ENCODE assay signal across 6 cellular contexts in the genomic region with DNA sequence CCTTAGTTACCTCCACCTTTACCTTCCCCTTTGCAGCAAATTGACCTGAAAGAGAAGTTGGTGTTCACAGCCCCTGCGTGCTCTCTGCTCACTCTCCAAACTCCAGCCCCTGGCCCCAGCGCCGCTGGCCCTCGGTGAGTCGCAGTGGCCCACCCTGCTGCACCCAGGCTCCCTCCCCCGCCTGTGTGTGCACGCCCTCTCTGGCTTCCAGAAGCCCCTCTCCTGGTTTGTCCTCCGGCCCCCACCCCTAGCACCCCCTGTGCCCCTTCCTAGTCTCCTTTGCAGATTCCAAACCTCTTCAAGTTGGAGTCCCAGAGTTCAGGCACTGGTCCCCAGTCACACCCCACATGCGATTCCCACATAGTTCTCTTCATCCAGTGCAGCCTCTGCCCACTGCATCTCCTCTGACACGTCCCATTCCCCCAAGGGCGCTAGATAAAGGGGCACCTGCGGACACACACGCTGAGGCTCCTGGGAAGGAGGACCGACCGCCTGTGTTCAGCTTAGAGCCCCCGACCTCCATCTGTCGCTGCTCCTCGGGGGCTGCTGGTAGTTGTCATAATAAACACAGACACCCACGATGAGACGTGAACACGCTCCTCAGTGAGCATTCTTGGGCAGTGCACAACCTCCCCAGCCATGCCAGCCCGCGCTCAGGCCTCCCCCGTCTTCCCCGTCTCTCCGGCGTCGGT. TPM values are rescaled to one million over a fixed set of nuclear protein-coding genes. Genes with fewer than 3 reads are reported as not detected.
DNase-seq lines count a peak whose midpoint lies in the region; ATAC-seq and TF ChIP-seq lines count a peak whose summit lies in the region.

No MANE protein-coding gene starts in this region.

- DNase-seq in HFFc6 (no peak), cardiac fibroblast (ENCODE audit: low read depth in 2 of 2) (peak in 1 of 2 donors; percentile 23), osteocyte (ENCODE audit: extremely low spot score, unreplicated experiment) (no peak), kidney tubule cell (ENCODE audit: low spot score) (no peak)

- TF ChIP-seq CTCF in HFFc6 (IDR thresholded peaks at IDR 0.05) (no peak), cardiac fibroblast (IDR thresholded peaks at IDR 0.05; ENCODE audit: low read depth, low read length) (no peak), osteocyte (IDR thresholded peaks at IDR 0.05) (no peak)

- H3K27me3 Mint-ChIP-seq in HFFc6 (ENCODE audit: insufficient read depth): peaks cover 3% of the 10 kb centered on the region; the same call in 1 of the 2 replicates
- H3K27me3 Mint-ChIP-seq in osteocyte (ENCODE audit: unreplicated experiment): peaks cover 3% of the 10 kb centered on the region

- peak overlapping the region; percentile 16; the same call in 1 of the 2 replicates for H3K27ac Mint-ChIP-seq in HFFc6
- H3K27ac Mint-ChIP-seq in osteocyte (ENCODE audit: unreplicated experiment): no peak overlapping the region

- H3K4me3 Mint-ChIP-seq in HFFc6 (peak overlapping the region; percentile 84), osteocyte (ENCODE audit: unreplicated experiment) (peak overlapping the region; percentile 79)

- H3K9me3 Mint-ChIP-seq in HFFc6 (no peaks in the 10 kb centered on the region), osteocyte (ENCODE audit: unreplicated experiment) (no peaks in the 10 kb centered on the region)

- H3K4me3 ChIP-seq in cardiac fibroblast (replicated peaks in 1 of 2; ENCODE audit: low read depth in 2 of 2, low read length in 2 of 2): peak overlapping the region; percentile 53 to 72

- peaks cover 32% of the 10 kb centered on the region for H3K4me1 Mint-ChIP-seq in HFFc6 (ENCODE audit: low read depth)
- peaks cover 34% of the 10 kb centered on the region for H3K4me1 Mint-ChIP-seq in osteocyte (ENCODE audit: unreplicated experiment)

- H3K36me3 Mint-ChIP-seq in HFFc6 (ENCODE audit: low read depth): peaks cover 6% of the 10 kb centered on the region; the same call in 1 of the 2 replicates
- H3K36me3 Mint-ChIP-seq in osteocyte (ENCODE audit: unreplicated experiment): no peaks in the 10 kb centered on the region

- ATAC-seq in HG02981 (IDR thresholded peaks at IDR 0.05; ENCODE audit: unreplicated experiment) (no peak), HG02642 (IDR thresholded peaks at IDR 0.05; ENCODE audit: poor library complexity, unreplicated experiment) (no peak)

RNA-seq across cellular contexts. Expression of gene PHRF1, which starts 1.5 kb away (rescaled TPM):
- 10 to 100 TPM; 23.8 to 27.5 (median 24.8) TPM for total RNA-seq in HFFc6 (2021; fragmentation: NEBNext Ultra II Directional; extraction: Animal tissue kit (Norgen Biotek cat#: 25700))
- total RNA-seq in osteocyte: 31.5 TPM in 2 replicates

RNA-seq across cellular contexts. Expression of gene RASSF7, which starts 14.0 kb away (rescaled TPM):
- 10 to 100 TPM; 10.1 to 18.8 (median 12.7) TPM for total RNA-seq in HFFc6 (2021; fragmentation: NEBNext Ultra II Directional; extraction: Animal tissue kit (Norgen Biotek cat#: 25700))
- total RNA-seq in osteocyte: 8.0 and 9.3 TPM in 2 replicates

RNA-seq across cellular contexts. Expression of gene LMNTD2, which starts 14.2 kb away (rescaled TPM):
- 1 to 10 TPM in 3 of 6 experiments, under 1 TPM in 3; 0.37 to 2.3 (median 0.97) TPM for total RNA-seq in HFFc6 (2021; fragmentation: NEBNext Ultra II Directional; extraction: Animal tissue kit (Norgen Biotek cat#: 25700))
- total RNA-seq in osteocyte: 6.0 and 6.4 TPM in 2 replicates

RNA-seq across cellular contexts. Expression of gene LRRC56, which starts 37.5 kb away (rescaled TPM):
- total RNA-seq in HFFc6 (2021; fragmentation: NEBNext Ultra II Directional; extraction: Animal tissue kit (Norgen Biotek cat#: 25700)): under 1 TPM; 0.23 to 0.83 (median 0.55) TPM
- total RNA-seq in osteocyte: 3.2 and 3.7 TPM in 2 replicates

RNA-seq across cellular contexts. Expression of gene HRAS, which starts 39.4 kb away (rescaled TPM):
- total RNA-seq in HFFc6 (2021; fragmentation: NEBNext Ultra II Directional; extraction: Animal tissue kit (Norgen Biotek cat#: 25700)): 100 to 1,000 TPM; 102 to 125 (median 107) TPM
- total RNA-seq in osteocyte: 68.3 and 69.4 TPM in 2 replicates
